In the genomic region with DNA sequence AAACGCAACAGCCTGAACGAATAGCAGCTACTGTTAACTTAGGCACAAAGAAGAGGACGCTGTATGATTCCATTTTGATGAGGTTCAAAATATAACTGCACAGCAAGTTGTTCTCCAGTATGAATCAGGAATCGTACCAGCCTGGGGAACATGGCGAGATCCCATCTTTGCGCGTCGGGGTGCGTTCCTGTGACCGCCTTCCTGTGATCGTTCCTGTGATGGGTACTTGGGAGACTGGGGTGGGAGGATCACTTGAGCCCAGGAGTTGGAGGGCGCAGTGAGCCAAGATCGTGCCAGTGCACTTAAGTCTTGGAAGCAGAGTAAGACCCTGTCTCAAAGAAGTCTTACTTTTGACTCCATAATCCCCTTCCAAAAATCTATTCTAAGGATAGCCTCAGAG, we compare ENCODE assay signal across 1 cellular context.
TF ChIP-seq lines count a peak whose summit lies in the region.

No MANE protein-coding gene starts in this region.

TF ChIP-seq in H1, 55 proteins besides CTCF, POLR2A, EP300 and RAD21:
- TF ChIP-seq ASH2L (IDR thresholded peaks at IDR 0.05; ENCODE audit: low read length) (no peak), SP4 (IDR thresholded peaks at IDR 0.05; ENCODE audit: low read length) (no peak), BCL11A (IDR thresholded peaks at IDR 0.05; ENCODE audit: low read depth in 2 of 2, low read length in 2 of 2) (no peak), JUN (IDR thresholded peaks at IDR 0.05; ENCODE audit: low read depth, low read length) (no peak), YY1 (IDR thresholded peaks at IDR 0.05; ENCODE audit: low read depth, low read length) (no peak), RBBP5 (IDR thresholded peaks at IDR 0.05; ENCODE audit: borderline replicate concordance, low read depth, low read length) (no peak), RXRA (IDR thresholded peaks at IDR 0.05; ENCODE audit: insufficient read depth, low read depth, low read length) (no peak)
